Comparison of ENCODE assay signal across 10 cellular contexts in genomic region chr9:34719769-34720025, GRCh38. TPM values are rescaled to one million over a fixed set of nuclear protein-coding genes. Genes with fewer than 3 reads are reported as not detected.
"Had no signal": no experiment of that assay in that cellular context is flagged by ENCODE, and none has a peak within 500 bp of the region (broad histone marks: within the 10 kb centered on the region; RNA-seq: fewer than 3 reads in every experiment).

No MANE protein-coding gene starts in this region.

RNA-seq across cellular contexts. Expression of gene CCL21, which starts 9.8 kb away (rescaled TPM):
- total RNA-seq: temporal lobe had no signal

RNA-seq across cellular contexts. Expression of gene CCL19, which starts 28.6 kb away (rescaled TPM):
- total RNA-seq: temporal lobe, testis, tibial nerve, transverse colon had no signal

RNA-seq across cellular contexts. Expression of gene CCL27, which starts 57.2 kb away (rescaled TPM):
- total RNA-seq: subcutaneous adipose tissue, thoracic aorta, transverse colon, upper lobe of right lung, urinary bladder, uterus, vagina had no signal
